In genomic region chr6:150058986-150059385, GRCh38 we compare ENCODE assay signal across 1 cellular context.
A peak's percentile ranks its signal among the peaks of the same experiment; 100 is the strongest.
TF ChIP-seq lines count a peak whose summit lies in the region.

No MANE protein-coding gene starts in this region.

TF ChIP-seq in K562, 482 proteins besides CTCF, POLR2A, EP300 and RAD21 (continued from another document):
- TF ChIP-seq, protein P1, sequence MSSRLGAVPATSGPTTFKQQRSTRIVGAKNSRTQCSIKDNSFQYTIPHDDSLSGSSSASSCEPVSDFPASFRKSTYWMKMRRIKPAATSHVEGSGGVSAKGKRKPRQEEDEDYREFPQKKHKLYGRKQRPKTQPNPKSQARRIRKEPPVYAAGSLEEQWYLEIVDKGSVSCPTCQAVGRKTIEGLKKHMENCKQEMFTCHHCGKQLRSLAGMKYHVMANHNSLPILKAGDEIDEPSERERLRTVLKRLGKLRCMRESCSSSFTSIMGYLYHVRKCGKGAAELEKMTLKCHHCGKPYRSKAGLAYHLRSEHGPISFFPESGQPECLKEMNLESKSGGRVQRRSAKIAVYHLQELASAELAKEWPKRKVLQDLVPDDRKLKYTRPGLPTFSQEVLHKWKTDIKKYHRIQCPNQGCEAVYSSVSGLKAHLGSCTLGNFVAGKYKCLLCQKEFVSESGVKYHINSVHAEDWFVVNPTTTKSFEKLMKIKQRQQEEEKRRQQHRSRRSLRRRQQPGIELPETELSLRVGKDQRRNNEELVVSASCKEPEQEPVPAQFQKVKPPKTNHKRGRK (tag; IDR thresholded peaks at IDR 0.05), result peak; percentile 86
- TF ChIP-seq KLF1 (tag; IDR thresholded peaks at IDR 0.05), result no peak
- no peak for TF ChIP-seq CBFA2T3 (IDR thresholded peaks at IDR 0.05)
- TF ChIP-seq TARDBP (IDR thresholded peaks at IDR 0.05), result no peak
- no peak for TF ChIP-seq NR2C1 (IDR thresholded peaks at IDR 0.05)
- TF ChIP-seq NR2C1 (tag; IDR thresholded peaks at IDR 0.05), result no peak
- no peak for TF ChIP-seq KAT2B (IDR thresholded peaks at IDR 0.05; ENCODE audit: low read depth, low read length)
TF ChIP-seq in K562: peak in this region for 2.
